16 cellular contexts compared by ENCODE assay signal in genomic region chr3:53571264-53571663, GRCh38.
DNase-seq lines count a peak whose midpoint lies in the region; ATAC-seq and TF ChIP-seq lines count a peak whose summit lies in the region.
"Had no signal": no experiment of that assay in that cellular context is flagged by ENCODE, and none has a peak within 500 bp of the region (broad histone marks: within the 10 kb centered on the region; RNA-seq: fewer than 3 reads in every experiment).

No MANE protein-coding gene starts in this region.

- DNase-seq in right atrium auricular region (ENCODE audit: low spot score): no peak
- DNase-seq in left ventricle myocardium inferior: no peak
- DNase-seq in epithelial cell of prostate (ENCODE audit: low read depth, low spot score): peak; percentile 49
- peak; percentile 47 for DNase-seq in lung (ENCODE audit: low spot score)
- DNase-seq in GM03348 (ENCODE audit: low spot score): no peak
- no peak for DNase-seq in putamen (ENCODE audit: low spot score)
- no peak for DNase-seq in NCI-H1930 (lab: John Stamatoyannopoulos, UW)
- DNase-seq: COR-L47, Kasumi-1, NCI-H187, NCI-H2171 treated with DMSO at 0.1 percent for 48 hours, NCI-H510A, NCI-H82 had no signal

- H3K4me1 ChIP-seq in right atrium auricular region (peaks cover 0 to 7% of the 10 kb centered on the region in 2 donors), left ventricle myocardium inferior (no peaks in the 10 kb centered on the region), lung (ENCODE audit: control insufficient read depth in 2 of 2, insufficient read depth in 2 of 2, low read length in 2 of 2) (peaks cover 0 to 2% of the 10 kb centered on the region in 2 donors)
- H3K4me1 ChIP-seq: SJSA1 had no signal

- no peaks in the 10 kb centered on the region for H3K27me3 ChIP-seq in right atrium auricular region
- H3K27me3 ChIP-seq in left ventricle myocardium inferior (ENCODE audit: low read depth): peaks cover 37% of the 10 kb centered on the region
- H3K27me3 ChIP-seq in lung (ENCODE audit: control insufficient read depth, insufficient read depth): no peaks in the 10 kb centered on the region

- H3K27ac ChIP-seq in right atrium auricular region (peak overlapping the region; percentile 7 to 42), left ventricle myocardium inferior (replicated peaks) (no peak overlapping the region), epithelial cell of prostate (peak overlapping the region; percentile 32), lung (ENCODE audit: low read depth in 1 of 2, low read length in 1 of 2) (peak overlapping the region in 1 of 2 donors; percentile 35)
- H3K27ac ChIP-seq: GM23248, HL-60, SJSA1 had no signal

- TF ChIP-seq CTCF in right atrium auricular region (IDR thresholded peaks at IDR 0.05): no peak
- TF ChIP-seq CTCF in left ventricle myocardium inferior (IDR thresholded peaks at IDR 0.05; ENCODE audit: borderline replicate concordance): no peak
- TF ChIP-seq CTCF in lung (IDR thresholded peaks at IDR 0.05; ENCODE audit: control extremely low read depth, extremely low read depth): no peak

- H3K4me3 ChIP-seq in right atrium auricular region: no peak overlapping the region
- no peak overlapping the region for H3K4me3 ChIP-seq in left ventricle myocardium inferior
- no peak overlapping the region for H3K4me3 ChIP-seq in lung
- H3K4me3 ChIP-seq: GM23248, SJSA1 had no signal

- H3K36me3 ChIP-seq in right atrium auricular region (no peaks in the 10 kb centered on the region), left ventricle myocardium inferior (no peaks in the 10 kb centered on the region), lung (ENCODE audit: control insufficient read depth in 2 of 2, insufficient read depth in 2 of 2, low read length in 2 of 2) (no peaks in the 10 kb centered on the region)
- H3K36me3 ChIP-seq: SJSA1 had no signal

- intact Hi-C loops in left ventricle myocardium inferior (cut with micrococcal nuclease): no loop called here

- ATAC-seq in lung (ENCODE audit: insufficient read depth, low FRiP score): peak; percentile 51

- WGBS in lung, 2 donors: 49 to 61% methylated on average over 4 of the region's 4 CpGs

- H3K9me3 ChIP-seq in right atrium auricular region (no peaks in the 10 kb centered on the region), left ventricle myocardium inferior (replicated peaks) (no peaks in the 10 kb centered on the region), lung (ENCODE audit: control insufficient read depth in 2 of 2, insufficient read depth in 1 of 2, low read length in 1 of 2) (no peaks in the 10 kb centered on the region)
- H3K9me3 ChIP-seq: SJSA1 had no signal

Comparison
In these comparisons a context has a peak if more than half of its experiments do, and no peak if none do; other contexts are left out.
1. DNase-seq: peak in epithelial cell of prostate (single experiment) and lung (single experiment); none in right atrium auricular region (single experiment), left ventricle myocardium inferior (single experiment), GM03348 (single experiment), putamen (single experiment) and NCI-H1930 (0 of 2).